8 cellular contexts compared by ENCODE assay signal in the genomic region with DNA sequence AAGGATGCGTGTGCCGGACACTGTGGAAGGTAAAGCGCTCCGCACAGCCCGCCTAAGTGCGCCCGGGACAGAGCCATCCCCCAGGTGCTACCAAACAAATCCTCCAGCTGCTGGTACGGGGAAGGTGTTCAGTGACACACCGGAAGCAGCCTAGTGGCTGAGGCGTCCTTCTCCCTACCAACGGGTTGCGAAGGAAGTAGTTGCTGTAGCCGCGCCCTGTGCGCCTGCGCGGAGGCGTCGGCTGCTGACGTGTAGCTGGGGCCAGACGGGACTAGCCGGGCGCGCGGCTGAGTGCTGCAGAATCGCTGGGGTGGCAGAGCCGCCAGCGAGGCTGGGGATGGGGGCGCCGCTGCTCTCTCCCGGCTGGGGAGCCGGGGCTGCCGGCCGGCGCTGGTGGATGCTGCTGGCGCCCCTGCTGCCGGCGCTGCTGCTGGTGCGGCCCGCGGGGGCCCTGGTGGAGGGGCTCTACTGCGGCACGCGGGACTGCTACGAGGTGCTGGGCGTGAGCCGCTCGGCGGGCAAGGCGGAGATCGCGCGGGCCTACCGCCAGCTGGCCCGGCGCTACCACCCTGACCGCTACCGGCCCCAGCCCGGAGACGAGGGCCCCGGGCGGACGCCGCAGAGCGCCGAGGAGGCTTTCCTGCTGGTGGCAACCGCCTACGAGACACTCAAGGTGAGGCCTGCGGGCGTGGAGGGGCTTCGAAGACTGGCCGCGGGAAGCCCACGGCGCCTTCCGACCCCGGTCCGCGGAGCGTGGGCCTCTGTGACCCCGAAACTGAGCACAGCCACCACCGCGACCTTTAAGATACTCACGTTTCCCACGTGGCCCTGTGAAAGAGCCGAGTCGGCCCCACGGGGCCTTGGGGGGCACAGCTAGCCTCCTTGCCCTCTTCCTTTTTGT. TPM values are rescaled to one million over a fixed set of nuclear protein-coding genes. Genes with fewer than 3 reads are reported as not detected.
A peak's percentile ranks its signal among the peaks of the same experiment; 100 is the strongest.
DNase-seq lines count a peak whose midpoint lies in the region; ATAC-seq, FAIRE-seq and TF ChIP-seq lines count a peak whose summit lies in the region.

A gene (plus strand): TSS at position 264 of the 901 bp plus-strand sequence. CDS start 74 bp downstream, at position 338.

- TF ChIP-seq POLR2A in GM12892 (IDR thresholded peaks at IDR 0.05; ENCODE audit: low read depth, low read length), result peak; percentile 100
- TF ChIP-seq POLR2A in heart left ventricle (IDR thresholded peaks at IDR 0.05), result peak; percentile 99 to 100
- TF ChIP-seq POLR2A in transverse colon (IDR thresholded peaks at IDR 0.05), result peak; percentile 98

- H3K4me3 ChIP-seq in heart left ventricle (peak within 1 kb of the TSS; percentile 84 to 99 (median 93)), transverse colon (peak within 1 kb of the TSS; percentile 60 to 94 (median 90))

- H3K4me1 ChIP-seq in heart left ventricle (peaks cover 3 to 51% (median 25%) of the 10 kb centered on the region in 12 donors), transverse colon (peaks cover 17 to 59% (median 45%) of the 10 kb centered on the region in 4 donors)

- peak; percentile 100 for FAIRE-seq in GM12892 (lab: Jason Lieb, UNC)

- no peak for TF ChIP-seq EP300 in transverse colon (IDR thresholded peaks at IDR 0.05; ENCODE audit: low read depth)

- H3K36me3 ChIP-seq in heart left ventricle, result no peaks in the 10 kb centered on the region
- H3K36me3 ChIP-seq in transverse colon, result no peaks in the 10 kb centered on the region

- TF ChIP-seq CTCF in heart left ventricle (IDR thresholded peaks at IDR 0.05) (peak in 2 of 12 donors; percentile 8 to 11), transverse colon (IDR thresholded peaks at IDR 0.05) (no peak)

- peak; percentile 99 for ATAC-seq in HG02840 (IDR thresholded peaks at IDR 0.05; ENCODE audit: low FRiP score, unreplicated experiment)
- ATAC-seq in heart left ventricle, result peak; percentile 99 to 100 (median 100)

- DNase-seq in GM12892 (ENCODE audit: insufficient read length) (peak; percentile 98), NCI-H1436 (lab: John Stamatoyannopoulos, UW) (peak; percentile 95), SW480 (ENCODE audit: low spot score) (peak; percentile 99), heart left ventricle (peak; percentile 96 to 98 (median 98)), pons (ENCODE audit: low spot score) (peak; percentile 98), transverse colon (peak; percentile 97)

- WGBS in adipose tissue, 3 donors, result 0 to 1% (median 0%) methylated on average over 68 to 88 of the region's 88 CpGs
- 0% methylated on average over 21 to 88 of the region's 88 CpGs for WGBS in heart left ventricle, 4 donors
- 0% methylated on average over 52 of the region's 88 CpGs; no CpG with 5 or more reads in 1 of the 2 donors for WGBS in transverse colon (ENCODE audit: low coverage in 1 of 2), 2 donors

- H3K9me3 ChIP-seq in heart left ventricle, result no peaks in the 10 kb centered on the region
- H3K9me3 ChIP-seq in transverse colon, result no peaks in the 10 kb centered on the region

- in situ Hi-C loops in transverse colon (cut with MboI; ENCODE audit: low pct_ligation_motif_present in 1 of 4, low pct_unique_long_range_greater_than_20kb in 1 of 4, low sequenced_read_pairs in 3 of 4), result loop anchor here in 1 of 4 donors (25.0 kb wide), 1 partner anchor 731 kb away; no protein-coding TSS in a partner anchor

- H3K27ac ChIP-seq in adipose tissue (ENCODE audit: low read depth, low read length) (peak within 1 kb of the TSS; percentile 17), heart left ventricle (peak within 1 kb of the TSS; percentile 41 to 94 (median 87)), transverse colon (peak within 1 kb of the TSS; percentile 84 to 99 (median 96))

- H3K27me3 ChIP-seq in heart left ventricle (no peaks in the 10 kb centered on the region), transverse colon (no peaks in the 10 kb centered on the region)

- intact Hi-C loops in heart left ventricle (cut with DNase I), result loop anchor here in 4 of 10 donors (2.0 to 10.0 kb wide), 4 partner anchors 33 to 443 kb away; a partner anchor contains a TSS
- intact Hi-C loops in transverse colon (cut with DNase I; ENCODE audit: low total_unique reads), result no loop called here

RNA-seq across cellular contexts. Expression of the gene that starts here (rescaled TPM):
- 6.1 TPM for polyA plus RNA-seq in GM12892 (2012; ENCODE audit: missing spikeins)
- polyA plus RNA-seq in adipose tissue, result 1 to 10 TPM; 4.1 to 8.0 (median 6.0) TPM
- total RNA-seq in heart left ventricle, result 1 to 10 TPM; 3.9 to 7.3 (median 5.0) TPM
- polyA plus RNA-seq in heart left ventricle, result 1 to 10 TPM; 3.8 to 8.2 TPM
- total RNA-seq in transverse colon, result 10 to 100 TPM; 10.1 to 19.4 (median 15.3) TPM

Comparison
In these comparisons a context has a peak if more than half of its experiments do, and no peak if none do; other contexts are left out.
1. Peak in every context shown above with its lines: DNase-seq, ATAC-seq, H3K4me3 ChIP-seq and H3K27ac ChIP-seq.
2. H3K27ac ChIP-seq: peak in every context shown above with its lines; median percentile 96 in transverse colon; 87 in heart left ventricle; 17 in adipose tissue.